17 cellular contexts compared by ENCODE assay signal in genomic region chr1:203522237-203522636, GRCh38. TPM values are rescaled to one million over a fixed set of nuclear protein-coding genes. Genes with fewer than 3 reads are reported as not detected.
DNase-seq lines count a peak whose midpoint lies in the region; ATAC-seq and TF ChIP-seq lines count a peak whose summit lies in the region.
"Had no signal": no experiment of that assay in that cellular context is flagged by ENCODE, and none has a peak within 500 bp of the region (broad histone marks: within the 10 kb centered on the region; RNA-seq: fewer than 3 reads in every experiment).

No MANE protein-coding gene starts in this region.

- ATAC-seq in GM21526 (IDR thresholded peaks at IDR 0.05; ENCODE audit: low FRiP score, unreplicated experiment): no peak
- ATAC-seq in HG03457 (IDR thresholded peaks at IDR 0.05; ENCODE audit: unreplicated experiment): no peak
- no peak for ATAC-seq in CD4-positive, alpha-beta T cell (ENCODE audit: poor library complexity)

- peak; percentile 15; the same call in 1 of the 2 replicates for TF ChIP-seq EP300 in Ishikawa (IDR thresholded peaks at IDR 0.05; ENCODE audit: borderline replicate concordance)

- H3K4me3 Mint-ChIP-seq in neural progenitor cell: peak overlapping the region; percentile 37
- H3K4me3 Mint-ChIP-seq in CD4-positive, alpha-beta T cell: no peak overlapping the region
- H3K4me3 Mint-ChIP-seq: activated naive CD4-positive, alpha-beta T cell treated with anti-CD3 and anti-CD28 coated beads, Interleukin-2, amount 10 ng/mL, durations not matched to agents 7 days and 5 days; natural killer cell treated with Interleukin-12 subunit alpha and Interleukin-12 subunit beta and Interleukin-15 and Interleukin-18, amount 100 ng/mL, for 72 hours had no signal

- H3F3A ChIP-seq in neural progenitor cell (ENCODE audit: low read depth): peaks cover 12% of the 10 kb centered on the region

- H3K9me3 ChIP-seq in neural progenitor cell (ENCODE audit: low read depth): no peaks in the 10 kb centered on the region
- no peaks in the 10 kb centered on the region for H3K9me3 ChIP-seq in CD4-positive, alpha-beta T cell (ENCODE audit: control insufficient read depth, low read length)
- H3K9me3 ChIP-seq: BLaER1, stomach had no signal

- POLR2A ChIA-PET in CD4-positive, alpha-beta T cell (lab: Charles Lee): no interaction called here

- in situ Hi-C loops in brain microvascular endothelial cell (cut with HindIII; ENCODE audit: low pct_ligation_motif_present, low sequenced_read_pairs): loop anchor here (25.0 kb wide), 1 partner anchor 190 kb away; no protein-coding TSS in a partner anchor

- H3K4me1 ChIP-seq in neural progenitor cell: peaks cover 49% of the 10 kb centered on the region

- CTCF ChIA-PET in CD4-positive, alpha-beta T cell (lab: Charles Lee): no interaction called here

- H3K36me3 ChIP-seq in brain microvascular endothelial cell (replicated peaks) (no peaks in the 10 kb centered on the region), neural progenitor cell (no peaks in the 10 kb centered on the region)
- H3K36me3 ChIP-seq: BLaER1, stomach had no signal

- H3K9me3 Mint-ChIP-seq in neural progenitor cell: no peaks in the 10 kb centered on the region
- H3K9me3 Mint-ChIP-seq in CD4-positive, alpha-beta T cell: no peaks in the 10 kb centered on the region
- H3K9me3 Mint-ChIP-seq: activated naive CD4-positive, alpha-beta T cell treated with anti-CD3 and anti-CD28 coated beads, Interleukin-2, amount 10 ng/mL, durations not matched to agents 7 days and 5 days; natural killer cell treated with Interleukin-12 subunit alpha and Interleukin-12 subunit beta and Interleukin-15 and Interleukin-18, amount 100 ng/mL, for 72 hours had no signal

- no peaks in the 10 kb centered on the region for H4K20me1 ChIP-seq in neural progenitor cell (ENCODE audit: low read depth)
- H4K20me1 ChIP-seq: BLaER1 had no signal

- H3K27me3 Mint-ChIP-seq in neural progenitor cell (ENCODE audit: insufficient read depth, low read depth): peaks cover 21% of the 10 kb centered on the region
- H3K27me3 Mint-ChIP-seq in CD4-positive, alpha-beta T cell: no peaks in the 10 kb centered on the region

- peak; percentile 6 for TF ChIP-seq CTCF in brain microvascular endothelial cell (IDR thresholded peaks at IDR 0.05; ENCODE audit: low read depth, low read length, missing control alignments)
- TF ChIP-seq CTCF in neural progenitor cell (IDR thresholded peaks at IDR 0.05): no peak
- TF ChIP-seq CTCF in CD4-positive, alpha-beta T cell (IDR thresholded peaks at IDR 0.05): no peak

- H3K27me3 ChIP-seq in brain microvascular endothelial cell (replicated peaks) (no peaks in the 10 kb centered on the region), neural progenitor cell (no peaks in the 10 kb centered on the region)
- H3K27me3 ChIP-seq in CD4-positive, alpha-beta T cell (ENCODE audit: control insufficient read depth, insufficient read depth, low read length): no peaks in the 10 kb centered on the region
- H3K27me3 ChIP-seq: BLaER1, stomach had no signal

- no peak for TF ChIP-seq RAD21 in Ishikawa (IDR thresholded peaks at IDR 0.05; ENCODE audit: low read depth)

- H3K79me2 ChIP-seq in neural progenitor cell (ENCODE audit: low read depth): no peaks in the 10 kb centered on the region

- peak overlapping the region; percentile 58 for H3K4me2 ChIP-seq in neural progenitor cell
- H3K4me2 ChIP-seq: BLaER1 had no signal

- H3K36me3 Mint-ChIP-seq in neural progenitor cell: no peaks in the 10 kb centered on the region
- H3K36me3 Mint-ChIP-seq in CD4-positive, alpha-beta T cell (ENCODE audit: low read depth): no peaks in the 10 kb centered on the region
- H3K36me3 Mint-ChIP-seq: activated naive CD4-positive, alpha-beta T cell treated with anti-CD3 and anti-CD28 coated beads, Interleukin-2, amount 10 ng/mL, durations not matched to agents 7 days and 5 days; natural killer cell treated with Interleukin-12 subunit alpha and Interleukin-12 subunit beta and Interleukin-15 and Interleukin-18, amount 100 ng/mL, for 72 hours had no signal

- no peak overlapping the region for H3K4me3 ChIP-seq in brain microvascular endothelial cell (ENCODE audit: low read depth, low read length)
- no peak overlapping the region for H3K4me3 ChIP-seq in neural progenitor cell
- H3K4me3 ChIP-seq: BLaER1, stomach had no signal

- H2AFZ ChIP-seq in neural progenitor cell (replicated peaks): no peak overlapping the region

- H3K27ac ChIP-seq in brain microvascular endothelial cell (no peak overlapping the region), neural progenitor cell (no peak overlapping the region)
- H3K27ac ChIP-seq in CD4-positive, alpha-beta T cell (ENCODE audit: low read depth, low read length): no peak overlapping the region
- H3K27ac ChIP-seq: BLaER1 had no signal

- peak overlapping the region; percentile 70 for H3K27ac Mint-ChIP-seq in neural progenitor cell
- no peak overlapping the region for H3K27ac Mint-ChIP-seq in CD4-positive, alpha-beta T cell
- H3K27ac Mint-ChIP-seq: activated naive CD4-positive, alpha-beta T cell treated with anti-CD3 and anti-CD28 coated beads, Interleukin-2, amount 10 ng/mL, durations not matched to agents 7 days and 5 days; natural killer cell treated with Interleukin-12 subunit alpha and Interleukin-12 subunit beta and Interleukin-15 and Interleukin-18, amount 100 ng/mL, for 72 hours had no signal

- DNase-seq in NCI-H345 (lab: John Stamatoyannopoulos, UW): peak; percentile 80
- no peak for DNase-seq in brain microvascular endothelial cell
- DNase-seq in neural progenitor cell (ENCODE audit: low spot score): peak; percentile 79
- DNase-seq in posterior vena cava (ENCODE audit: low spot score): no peak
- DNase-seq in CD4-positive, alpha-beta T cell: no peak
- DNase-seq: activated naive CD4-positive, alpha-beta T cell treated with anti-CD3 and anti-CD28 coated beads, Interleukin-2, amount 10 ng/mL, durations not matched to agents 7 days and 5 days; HCEC 1CT; stomach had no signal

- H3K9ac ChIP-seq in neural progenitor cell: no peak overlapping the region
- H3K9ac ChIP-seq: BLaER1 had no signal

- H3K4me1 Mint-ChIP-seq in neural progenitor cell: peaks cover 82% of the 10 kb centered on the region
- no peaks in the 10 kb centered on the region for H3K4me1 Mint-ChIP-seq in CD4-positive, alpha-beta T cell (ENCODE audit: low read depth)
- H3K4me1 Mint-ChIP-seq: activated naive CD4-positive, alpha-beta T cell treated with anti-CD3 and anti-CD28 coated beads, Interleukin-2, amount 10 ng/mL, durations not matched to agents 7 days and 5 days had no signal

- intact Hi-C loops in posterior vena cava (cut with DNase I): no loop called here
- intact Hi-C loops in CD4-positive, alpha-beta T cell (cut with DNase I, micrococcal nuclease): loop anchor here in 1 of 2 experiments (10.0 kb wide), 1 partner anchor 53 kb away; no protein-coding TSS in a partner anchor

TF ChIP-seq in Ishikawa, 13 proteins besides CTCF, POLR2A, EP300 and RAD21 (continues in another document):
- TF ChIP-seq REST (IDR thresholded peaks at IDR 0.05; ENCODE audit: low read depth) (no peak), MAX (IDR thresholded peaks at IDR 0.05) (0 out of 2 replicates have a peak, but pooled peaks have one; percentile 11), TEAD4 (IDR thresholded peaks at IDR 0.05) (no peak), ZBTB7A (IDR thresholded peaks at IDR 0.05; ENCODE audit: low read depth) (no peak), YY1 (IDR thresholded peaks at IDR 0.05; ENCODE audit: low read depth) (no peak), USF1 (IDR thresholded peaks at IDR 0.05) (no peak), FOXM1 (IDR thresholded peaks at IDR 0.05; ENCODE audit: borderline replicate concordance, low read depth) (no peak), CEBPB (IDR thresholded peaks at IDR 0.05) (no peak), TCF12 (IDR thresholded peaks at IDR 0.05; ENCODE audit: low read depth) (no peak; the same call in 1 of the 2 replicates), EGR1 (IDR thresholded peaks at IDR 0.05) (peak; percentile 82), CREB1 (IDR thresholded peaks at IDR 0.05; ENCODE audit: low read depth) (no peak)

RNA-seq across cellular contexts. Expression of gene OPTC, which starts 28.3 kb away (rescaled TPM):
- total RNA-seq in neural progenitor cell (ENCODE audit: low replicate concordance) (0.50 TPM in 1 of 2 replicates, not detected in the other), posterior vena cava (not detected)
- not detected for total RNA-seq in CD4-positive, alpha-beta T cell
- total RNA-seq: epithelial cell of proximal tubule; M059J; natural killer cell treated with Interleukin-12 subunit alpha and Interleukin-12 subunit beta and Interleukin-15 and Interleukin-18, amount 100 ng/mL, for 72 hours; SK-MEL-5; skeletal muscle tissue; stomach had no signal

RNA-seq across cellular contexts. Expression of gene PRELP, which starts 46.6 kb away (rescaled TPM):
- total RNA-seq in neural progenitor cell (ENCODE audit: low replicate concordance) (0.26 and 0.34 TPM in 2 replicates), posterior vena cava (100 to 1,000 TPM; 172 to 283 TPM)
- total RNA-seq in CD4-positive, alpha-beta T cell: not detected
- total RNA-seq: epithelial cell of proximal tubule; M059J; natural killer cell treated with Interleukin-12 subunit alpha and Interleukin-12 subunit beta and Interleukin-15 and Interleukin-18, amount 100 ng/mL, for 72 hours had no signal

Comparison
In these comparisons a context has a peak if more than half of its experiments do, and no peak if none do; other contexts are left out.
1. DNase-seq: peak in NCI-H345 (single experiment) and neural progenitor cell (single experiment); none in brain microvascular endothelial cell (single experiment), posterior vena cava (single experiment) and CD4-positive, alpha-beta T cell (0 of 10).
2. RNA of gene PRELP, which starts 46.6 kb away (total RNA-seq): 172 to 283 TPM in posterior vena cava; 0.26 to 0.34 TPM in neural progenitor cell and not detected in CD4-positive, alpha-beta T cell; every median in the first group is over 100 times any median in the second.